In the genomic region with DNA sequence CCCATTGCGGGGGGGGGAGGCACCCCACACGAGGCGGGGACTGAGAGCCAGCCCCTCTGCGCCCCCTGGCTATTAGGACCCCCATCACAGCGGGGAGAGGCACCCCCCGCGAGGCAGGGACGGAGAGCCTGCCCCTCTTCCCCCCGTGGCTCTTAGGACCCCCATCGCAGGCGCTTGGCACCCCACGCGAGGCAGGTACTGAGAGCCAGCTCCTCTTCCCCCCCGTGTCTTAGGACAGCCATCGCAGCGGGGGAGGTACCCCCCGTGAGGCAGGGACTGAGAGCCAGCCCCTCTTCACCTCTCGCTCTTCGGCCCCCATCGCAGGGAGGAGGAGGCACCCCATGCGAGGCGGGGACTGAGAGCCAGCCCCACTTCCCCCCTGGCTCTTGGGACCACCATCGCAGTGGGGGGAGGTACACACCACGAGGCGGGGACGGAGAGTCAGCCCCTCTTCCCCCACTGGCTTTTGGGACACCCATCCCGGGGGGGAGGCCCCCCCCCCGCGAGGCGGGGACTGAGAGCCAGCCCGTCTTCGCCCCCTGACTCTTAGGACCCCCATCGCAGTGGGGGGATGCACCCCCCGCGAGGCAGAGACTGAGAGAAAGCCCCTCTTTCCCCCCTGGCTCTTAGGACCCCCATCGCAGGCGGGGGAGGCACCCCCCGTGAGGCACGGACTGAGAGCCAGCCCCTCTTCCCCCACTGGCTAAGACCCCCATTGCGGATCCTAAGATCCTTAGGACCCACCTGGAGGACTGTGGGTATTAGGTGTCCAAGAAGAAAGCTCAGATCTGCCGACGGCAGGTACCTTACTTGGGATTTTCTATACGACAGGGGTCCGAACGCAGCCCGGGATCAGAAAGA, we compare ENCODE assay signal across 1 cellular context.
TF ChIP-seq lines count a peak whose summit lies in the region.

No MANE protein-coding gene starts in this region.

TF ChIP-seq in endothelial cell of umbilical vein, 7 proteins besides CTCF, POLR2A, EP300 and RAD21:
- TF ChIP-seq EZH2 (IDR thresholded peaks at IDR 0.05; ENCODE audit: borderline replicate concordance, low read depth, low read length, severe bottlenecking): no peak
- TF ChIP-seq FOS (IDR thresholded peaks at IDR 0.05; ENCODE audit: borderline replicate concordance, insufficient read depth, low read length): no peak
